Comparison of ENCODE assay signal across 11 cellular contexts in the genomic region with DNA sequence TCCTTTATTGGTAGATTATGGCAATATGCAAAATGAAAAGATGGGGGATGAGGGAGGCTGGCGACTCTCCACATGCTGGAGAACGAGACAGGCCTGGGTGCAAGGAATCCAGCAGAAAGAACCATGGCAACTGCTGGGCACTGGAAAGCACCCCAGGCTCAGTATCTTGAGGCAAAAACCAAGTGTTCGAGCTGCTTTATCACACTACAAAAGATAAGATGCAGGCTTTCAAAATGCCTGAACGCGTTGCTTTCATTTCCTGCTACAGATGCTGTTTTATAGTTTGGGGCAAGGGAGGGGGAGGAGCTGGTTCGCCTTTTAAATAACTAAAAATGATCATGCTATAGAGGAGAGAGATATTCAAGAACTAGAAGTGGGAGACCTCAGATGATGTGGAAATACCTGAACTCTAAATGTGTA. TPM values are rescaled to one million over a fixed set of nuclear protein-coding genes. Genes with fewer than 3 reads are reported as not detected.
DNase-seq lines count a peak whose midpoint lies in the region; ATAC-seq and FAIRE-seq lines count a peak whose summit lies in the region.
"Had no signal": no experiment of that assay in that cellular context is flagged by ENCODE, and none has a peak within 500 bp of the region (broad histone marks: within the 10 kb centered on the region; RNA-seq: fewer than 3 reads in every experiment).

No MANE protein-coding gene starts in this region.

- peaks cover 60% of the 10 kb centered on the region for H3K4me1 ChIP-seq in CD4-positive, alpha-beta memory T cell (ENCODE audit: insufficient read depth, low read length)

- no peaks in the 10 kb centered on the region for H3K27me3 ChIP-seq in CD4-positive, alpha-beta memory T cell (ENCODE audit: insufficient read depth, low read length)
- H3K27me3 ChIP-seq in H7 (ENCODE audit: control insufficient read depth, insufficient read depth, low read length) = no peaks in the 10 kb centered on the region
- H3K27me3 ChIP-seq: vagina had no signal

- no peaks in the 10 kb centered on the region for H3K9me3 ChIP-seq in CD4-positive, alpha-beta memory T cell (ENCODE audit: control insufficient read depth in 1 of 2, low read length in 2 of 2)
- H3K9me3 ChIP-seq: vagina had no signal

- no peaks in the 10 kb centered on the region for H3K9me3 Mint-ChIP-seq in CD4-positive, alpha-beta memory T cell
- H3K9me3 Mint-ChIP-seq in activated CD8-positive, alpha-beta memory T cell treated with anti-CD3 and anti-CD28 coated beads, Interleukin-2, amount 10 ng/mL, durations not matched to agents 7 days and 5 days (ENCODE audit: low read depth) = no peaks in the 10 kb centered on the region
- H3K9me3 Mint-ChIP-seq in immature natural killer cell = no peaks in the 10 kb centered on the region
- H3K9me3 Mint-ChIP-seq: WTC11 had no signal

- peak; percentile 97 for FAIRE-seq in GM19239 (lab: Jason Lieb, UNC)

- POLR2A ChIA-PET in CD4-positive, alpha-beta memory T cell (lab: Charles Lee; ENCODE audit: partially characterized antibody) = interaction anchor here (0.6 to 3.8 kb wide), 7 partner anchors 10 to 466 kb away, joined by 3 to 26 read pairs (median 5); partner anchors contain the start of gene NIN

- H3K4me3 Mint-ChIP-seq in CD4-positive, alpha-beta memory T cell = peak overlapping the region; percentile 4 to 81 (median 74)
- H3K4me3 Mint-ChIP-seq in activated CD8-positive, alpha-beta memory T cell treated with anti-CD3 and anti-CD28 coated beads, Interleukin-2, amount 10 ng/mL, durations not matched to agents 7 days and 5 days = peak overlapping the region; percentile 72
- peak overlapping the region; percentile 42 to 69 (median 62) for H3K4me3 Mint-ChIP-seq in immature natural killer cell
- H3K4me3 Mint-ChIP-seq: WTC11 had no signal

- peaks cover 56 to 86% (median 70%) of the 10 kb centered on the region in 4 donors for H3K4me1 Mint-ChIP-seq in CD4-positive, alpha-beta memory T cell
- H3K4me1 Mint-ChIP-seq in activated CD8-positive, alpha-beta memory T cell treated with anti-CD3 and anti-CD28 coated beads, Interleukin-2, amount 10 ng/mL, durations not matched to agents 7 days and 5 days = peaks cover 60% of the 10 kb centered on the region
- peaks cover 67 to 95% of the 10 kb centered on the region in 2 donors for H3K4me1 Mint-ChIP-seq in immature natural killer cell

- H3K27ac ChIP-seq in CD4-positive, alpha-beta memory T cell (ENCODE audit: low read depth, low read length) = peak overlapping the region; percentile 24
- H3K27ac ChIP-seq: vagina had no signal

- CTCF ChIA-PET in CD4-positive, alpha-beta memory T cell (lab: Charles Lee; ENCODE audit: partially characterized antibody) = interaction anchor here (0.6 to 11.4 kb wide), 10 partner anchors 16 to 256 kb away, joined by 3 to 132 read pairs (median 4); no protein-coding TSS in a partner anchor
- CTCF ChIA-PET in activated CD8-positive, alpha-beta memory T cell treated with anti-CD3 and anti-CD28 coated beads, Interleukin-2, amount 10 ng/mL, durations not matched to agents 7 days and 5 days (lab: Charles Lee) = interaction anchor here (1.1 to 4.0 kb wide), 8 partner anchors 7 to 249 kb away, joined by 3 to 21 read pairs (median 6); partner anchors contain the start of gene NIN

- peak overlapping the region in 1 of 2 donors; percentile 48 for H3K4me3 ChIP-seq in CD4-positive, alpha-beta memory T cell (ENCODE audit: low read length in 2 of 2)
- H3K4me3 ChIP-seq in H7 (ENCODE audit: insufficient read depth, low read depth, low read length) = no peak overlapping the region
- H3K4me3 ChIP-seq: vagina had no signal

- intact Hi-C loops in CD4-positive, alpha-beta memory T cell (cut with micrococcal nuclease) = loop anchor here (2.0 kb wide), 1 partner anchor 39 kb away; the partner anchor contains the start of gene NIN

- peak in 2 of 5 donors; percentile 17 to 26 for DNase-seq in CD4-positive, alpha-beta memory T cell
- DNase-seq in GM19239 (ENCODE audit: insufficient read length, low spot score) (no peak), immature natural killer cell (no peak), H7 (no peak), 8988T (no peak)
- no peak for DNase-seq in activated CD8-positive, alpha-beta memory T cell treated with anti-CD3 and anti-CD28 coated beads, Interleukin-2, amount 10 ng/mL, durations not matched to agents 7 days and 5 days
- DNase-seq: aorta had no signal

- no peaks in the 10 kb centered on the region for H3K27me3 Mint-ChIP-seq in CD4-positive, alpha-beta memory T cell
- H3K27me3 Mint-ChIP-seq in activated CD8-positive, alpha-beta memory T cell treated with anti-CD3 and anti-CD28 coated beads, Interleukin-2, amount 10 ng/mL, durations not matched to agents 7 days and 5 days = no peaks in the 10 kb centered on the region
- H3K27me3 Mint-ChIP-seq in immature natural killer cell (ENCODE audit: low read depth in 3 of 3) = peaks cover 0 to 6% (median 1%) of the 10 kb centered on the region in 3 donors

- no peaks in the 10 kb centered on the region for H3K36me3 ChIP-seq in CD4-positive, alpha-beta memory T cell (ENCODE audit: insufficient read depth, low read length)
- H3K36me3 ChIP-seq in H7 (replicated peaks; ENCODE audit: control insufficient read depth, insufficient read depth, low read length) = no peaks in the 10 kb centered on the region

- ATAC-seq in activated CD8-positive, alpha-beta memory T cell treated with anti-CD3 and anti-CD28 coated beads, Interleukin-2, amount 10 ng/mL, durations not matched to agents 7 days and 5 days = peak; percentile 56
- ATAC-seq in HG03039 (IDR thresholded peaks at IDR 0.05; ENCODE audit: unreplicated experiment) (no peak), HG03159 (IDR thresholded peaks at IDR 0.05; ENCODE audit: unreplicated experiment) (no peak)
- ATAC-seq: WTC11 had no signal

- peaks cover 26 to 42% of the 10 kb centered on the region in 2 donors for H3K36me3 Mint-ChIP-seq in CD4-positive, alpha-beta memory T cell
- H3K36me3 Mint-ChIP-seq in activated CD8-positive, alpha-beta memory T cell treated with anti-CD3 and anti-CD28 coated beads, Interleukin-2, amount 10 ng/mL, durations not matched to agents 7 days and 5 days = peaks cover 44% of the 10 kb centered on the region
- peaks cover 4 to 26% (median 4%) of the 10 kb centered on the region in 3 donors for H3K36me3 Mint-ChIP-seq in immature natural killer cell

- H3K27ac Mint-ChIP-seq in CD4-positive, alpha-beta memory T cell = peak overlapping the region; percentile 64 to 92 (median 88)
- H3K27ac Mint-ChIP-seq in activated CD8-positive, alpha-beta memory T cell treated with anti-CD3 and anti-CD28 coated beads, Interleukin-2, amount 10 ng/mL, durations not matched to agents 7 days and 5 days = peak overlapping the region; percentile 90
- H3K27ac Mint-ChIP-seq in immature natural killer cell = peak overlapping the region; percentile 24 to 84 (median 75)
- H3K27ac Mint-ChIP-seq: WTC11 had no signal

RNA-seq across cellular contexts. Expression of gene NIN, which starts 38.9 kb away (rescaled TPM):
- total RNA-seq in CD4-positive, alpha-beta memory T cell = 100 to 1,000 TPM in 1 of 2 experiments, 10 to 100 TPM in 1; 99.7 to 102 TPM
- polyA plus RNA-seq in CD4-positive, alpha-beta memory T cell = 10 to 100 TPM in 1 of 2 donors, 1 to 10 TPM in 1; 8.5 to 50.1 TPM
- total RNA-seq in activated CD8-positive, alpha-beta memory T cell treated with anti-CD3 and anti-CD28 coated beads, Interleukin-2, amount 10 ng/mL, durations not matched to agents 7 days and 5 days = 10 to 100 TPM; 70.8 to 71.3 TPM
- 10 to 100 TPM in 1 of 3 donors, 1 to 10 TPM in 2; 8.4 to 43.3 (median 9.7) TPM for polyA plus RNA-seq in immature natural killer cell
- total RNA-seq in H7 (2014; rRNA removed; shearing (Covaris generic)) = 8.5 and 14.2 TPM in 2 replicates
